ENCODE assay signal across 8 cellular contexts in the genomic region with DNA sequence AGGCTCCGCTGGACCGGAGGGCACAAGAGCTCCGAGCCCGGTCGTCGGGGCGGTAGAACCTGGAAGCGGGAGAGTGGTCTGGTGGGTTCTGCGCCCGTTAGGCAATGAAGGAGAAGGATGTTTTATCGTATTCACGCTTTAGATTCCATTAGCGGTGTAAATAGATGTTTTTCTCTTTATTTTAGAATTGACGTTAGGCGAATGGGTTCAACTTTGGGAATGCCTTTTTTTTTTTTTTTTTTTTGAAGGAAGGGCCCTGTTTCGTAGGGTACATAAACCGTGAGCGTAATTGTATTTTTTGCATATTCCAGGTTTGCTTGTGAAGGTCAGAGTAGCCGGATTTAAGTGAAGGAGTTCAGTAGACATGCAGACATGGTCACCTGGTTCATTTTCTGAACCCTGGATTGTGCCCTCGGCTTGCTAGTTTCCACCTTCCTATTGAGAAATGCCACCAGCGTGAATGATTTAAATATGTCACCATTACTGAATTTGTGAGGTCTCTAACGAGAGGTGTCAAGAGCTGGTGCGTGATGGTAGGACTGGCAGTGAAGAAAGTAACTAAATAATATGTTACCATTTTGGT. TPM values are rescaled to one million over a fixed set of nuclear protein-coding genes. Genes with fewer than 3 reads are reported as not detected.
DNase-seq lines count a peak whose midpoint lies in the region; ATAC-seq and TF ChIP-seq lines count a peak whose summit lies in the region.

No MANE protein-coding gene starts in this region.

- H3K9me3 ChIP-seq in SU-DHL-6 (ENCODE audit: insufficient read depth, low read length) (peaks cover 4% of the 10 kb centered on the region; the same call in 1 of the 2 replicates), gastroesophageal sphincter (no peaks in the 10 kb centered on the region), spleen (no peaks in the 10 kb centered on the region)

- ATAC-seq in gastroesophageal sphincter, result no peak

- peaks cover 40% of the 10 kb centered on the region for H3F3A ChIP-seq in SU-DHL-6 (ENCODE audit: insufficient read depth)

- peaks cover 0 to 36% (median 13%) of the 10 kb centered on the region in 3 donors for H3K4me1 ChIP-seq in gastroesophageal sphincter
- peaks cover 10 to 65% (median 40%) of the 10 kb centered on the region in 6 donors for H3K4me1 ChIP-seq in spleen

- peak overlapping the region; percentile 83 for H3K9ac ChIP-seq in SU-DHL-6 (ENCODE audit: low read length)

- TF ChIP-seq POLR2A in gastroesophageal sphincter (IDR thresholded peaks at IDR 0.05) (no peak), spleen (IDR thresholded peaks at IDR 0.05) (peak in 1 of 3 donors; percentile 13)

- intact Hi-C loops in spleen (cut with DNase I; ENCODE audit: low total_unique reads), result no loop called here

- no peak for TF ChIP-seq CTCF in SU-DHL-6 (IDR thresholded peaks at IDR 0.05; ENCODE audit: insufficient read depth, low read length, poor library complexity, severe bottlenecking)
- TF ChIP-seq CTCF in gastroesophageal sphincter (IDR thresholded peaks at IDR 0.05), result no peak
- no peak for TF ChIP-seq CTCF in spleen (IDR thresholded peaks at IDR 0.05 in 8 of 11, conservative IDR thresholded peaks at IDR 0.05 in 3 of 11)

- H3K4me3 ChIP-seq in SU-DHL-6 (ENCODE audit: insufficient read depth, low read length, poor library complexity, severe bottlenecking) (peak overlapping the region; percentile 82), gastroesophageal sphincter (peak overlapping the region; percentile 38 to 80), spleen (peak overlapping the region; percentile 50 to 92 (median 72))

- no peaks in the 10 kb centered on the region; the same call in 1 of the 2 replicates for H4K20me1 ChIP-seq in SU-DHL-6 (ENCODE audit: low read depth, low read length)

- DNase-seq in DMS53 (lab: John Stamatoyannopoulos, UW), result peak; percentile 10
- no peak for DNase-seq in DMS53 treated with DMSO at 0.1 percent for 48 hours (lab: John Stamatoyannopoulos, UW; ENCODE audit: unreplicated experiment)
- no peak for DNase-seq in spleen
- DNase-seq in stimulated activated CD4-positive, alpha-beta T cell treated with anti-CD3 and anti-CD28 coated beads, Interleukin-2, amount 100 ng/mL, for 24 hours, result no peak
- no peak for DNase-seq in GDM1 (lab: John Stamatoyannopoulos, UW)
- no peak for DNase-seq in mesenteric fat pad (ENCODE audit: low spot score)

- H3K9me2 ChIP-seq in SU-DHL-6 (replicated peaks; ENCODE audit: insufficient read depth, low read length), result no peaks in the 10 kb centered on the region

- WGBS in gastroesophageal sphincter (ENCODE audit: low coverage in 1 of 2), 2 donors, result 7 to 9% methylated on average over 16 to 20 of the region's 23 CpGs
- WGBS in spleen, 5 donors, result 5 to 11% (median 7%) methylated on average over 23 of the region's 23 CpGs

- no peak for TF ChIP-seq EP300 in gastroesophageal sphincter (IDR thresholded peaks at IDR 0.05)

- peaks cover 55% of the 10 kb centered on the region for H3K79me2 ChIP-seq in SU-DHL-6 (ENCODE audit: insufficient read depth, low read length)

- H3K4me2 ChIP-seq in SU-DHL-6 (ENCODE audit: low read depth, low read length, poor library complexity, severe bottlenecking), result peak overlapping the region; percentile 79

- H2AFZ ChIP-seq in SU-DHL-6 (ENCODE audit: low read depth, low read length, severe bottlenecking), result no peak overlapping the region

- H3K36me3 ChIP-seq in SU-DHL-6 (ENCODE audit: low read length) (peaks cover 22% of the 10 kb centered on the region), gastroesophageal sphincter (no peaks in the 10 kb centered on the region), spleen (peaks cover 0 to 20% (median 0%) of the 10 kb centered on the region in 6 donors)

- H3K27ac ChIP-seq in SU-DHL-6 (ENCODE audit: low read depth, low read length) (peak overlapping the region; percentile 89), gastroesophageal sphincter (peak overlapping the region; percentile 48 to 98 (median 96)), spleen (peak overlapping the region; percentile 81 to 99 (median 96))

- no peaks in the 10 kb centered on the region for H3K27me3 ChIP-seq in SU-DHL-6 (ENCODE audit: low read length)
- no peaks in the 10 kb centered on the region for H3K27me3 ChIP-seq in gastroesophageal sphincter
- H3K27me3 ChIP-seq in spleen (replicated peaks in 1 of 7), result no peaks in the 10 kb centered on the region

RNA-seq across cellular contexts. Expression of a gene that starts 0.8 kb away (rescaled TPM):
- 100 to 1,000 TPM in 2 of 4 donors, 10 to 100 TPM in 2; 39.0 to 135 (median 84.2) TPM for total RNA-seq in gastroesophageal sphincter
- total RNA-seq in spleen, result 100 to 1,000 TPM; 104 to 191 (median 144) TPM
- 100 to 1,000 TPM; 118 to 320 (median 303) TPM for polyA plus RNA-seq in spleen
- 79.6 TPM for total RNA-seq in mesenteric fat pad

RNA-seq across cellular contexts. Expression of a gene that starts 11.1 kb away (rescaled TPM):
- total RNA-seq in gastroesophageal sphincter (10 to 100 TPM in 2 of 4 donors, 1 to 10 TPM in 2; 9.0 to 21.8 (median 10.8) TPM), spleen (1 to 10 TPM; 5.3 to 9.3 (median 7.5) TPM), mesenteric fat pad (9.8 TPM)
- polyA plus RNA-seq in spleen, result 1 to 10 TPM; 3.4 to 5.9 (median 4.5) TPM

RNA-seq across cellular contexts. Expression of a gene that starts 37.1 kb away (rescaled TPM):
- total RNA-seq in gastroesophageal sphincter, result 1 to 10 TPM; 1.2 to 5.9 (median 2.0) TPM
- 1 to 10 TPM; 1.1 to 7.7 (median 2.9) TPM for total RNA-seq in spleen
- 1 to 10 TPM; 2.8 to 3.4 (median 3.2) TPM for polyA plus RNA-seq in spleen
- total RNA-seq in mesenteric fat pad, result 1.8 TPM
